17 cellular contexts compared by ENCODE assay signal in genomic region chr14:70152704-70153103, GRCh38. TPM values are rescaled to one million over a fixed set of nuclear protein-coding genes. Genes with fewer than 3 reads are reported as not detected.
A peak's percentile ranks its signal among the peaks of the same experiment; 100 is the strongest.
DNase-seq lines count a peak whose midpoint lies in the region; ATAC-seq and TF ChIP-seq lines count a peak whose summit lies in the region.
"Had no signal": no experiment of that assay in that cellular context is flagged by ENCODE, and none has a peak within 500 bp of the region (broad histone marks: within the 10 kb centered on the region; RNA-seq: fewer than 3 reads in every experiment).

No MANE protein-coding gene starts in this region.

- H3K4me3 ChIP-seq in lower lobe of right lung: no peak overlapping the region

- peaks cover 4% of the 10 kb centered on the region for H3K27me3 ChIP-seq in lower lobe of right lung (ENCODE audit: low read depth)

- no peaks in the 10 kb centered on the region for H3K9me3 ChIP-seq in lower lobe of right lung

- no peaks in the 10 kb centered on the region for H3K4me1 Mint-ChIP-seq in stimulated activated effector memory CD8-positive, alpha-beta T cell treated with anti-CD3 and anti-CD28 coated beads, Interleukin-12 subunit alpha, Interleukin-12 subunit beta, amount 100 ng/mL, for 72 hours
- H3K4me1 Mint-ChIP-seq: T-cell had no signal

- H3K27ac Mint-ChIP-seq in stimulated activated effector memory CD8-positive, alpha-beta T cell treated with anti-CD3 and anti-CD28 coated beads, Interleukin-12 subunit alpha, Interleukin-12 subunit beta, amount 100 ng/mL, for 72 hours: no peak overlapping the region
- H3K27ac Mint-ChIP-seq: CD4-positive, CD25-positive, alpha-beta regulatory T cell; T-cell had no signal

- no peak overlapping the region for H3K27ac ChIP-seq in lower lobe of right lung

- H3K36me3 ChIP-seq in lower lobe of right lung: no peaks in the 10 kb centered on the region

- H3K4me3 Mint-ChIP-seq in stimulated activated effector memory CD8-positive, alpha-beta T cell treated with anti-CD3 and anti-CD28 coated beads, Interleukin-12 subunit alpha, Interleukin-12 subunit beta, amount 100 ng/mL, for 72 hours: no peak overlapping the region
- H3K4me3 Mint-ChIP-seq: CD4-positive, CD25-positive, alpha-beta regulatory T cell; T-cell had no signal

- TF ChIP-seq CTCF in lower lobe of right lung (IDR thresholded peaks at IDR 0.05): no peak

- H3K36me3 Mint-ChIP-seq in stimulated activated effector memory CD8-positive, alpha-beta T cell treated with anti-CD3 and anti-CD28 coated beads, Interleukin-12 subunit alpha, Interleukin-12 subunit beta, amount 100 ng/mL, for 72 hours: no peaks in the 10 kb centered on the region
- H3K36me3 Mint-ChIP-seq: CD4-positive, CD25-positive, alpha-beta regulatory T cell; T-cell had no signal

- ATAC-seq in stimulated activated effector memory CD8-positive, alpha-beta T cell treated with anti-CD3 and anti-CD28 coated beads, Interleukin-12 subunit alpha, Interleukin-12 subunit beta, amount 100 ng/mL, for 72 hours: peak; percentile 17
- no peak for ATAC-seq in lower lobe of right lung
- ATAC-seq: T-cell had no signal

- peak; percentile 14 for DNase-seq in ELF-1 (ENCODE audit: low read depth, low spot score)
- peak; percentile 27 for DNase-seq in NCI-H146 treated with DMSO at 0.1 percent for 48 hours (lab: John Stamatoyannopoulos, UW; ENCODE audit: unreplicated experiment)
- DNase-seq in NCI-H82 treated with DMSO at 0.1 percent for 48 hours (lab: John Stamatoyannopoulos, UW; ENCODE audit: unreplicated experiment): peak; percentile 68
- no peak for DNase-seq in stimulated activated effector memory CD8-positive, alpha-beta T cell treated with anti-CD3 and anti-CD28 coated beads, Interleukin-12 subunit alpha, Interleukin-12 subunit beta, amount 100 ng/mL, for 72 hours (ENCODE audit: low spot score in 2 of 2)
- no peak for DNase-seq in lower lobe of right lung
- no peak for DNase-seq in NCI-H226
- DNase-seq in CD1c-positive myeloid dendritic cell (ENCODE audit: extremely low spot score): no peak
- DNase-seq: ACHN; AML-193; CD4-positive, CD25-positive, alpha-beta regulatory T cell; HCEC 1CT; NCI-H1436; NCI-H2107; NCI-H748 treated with DMSO at 0.1 percent for 48 hours; T-cell had no signal

- H3K4me1 ChIP-seq in lower lobe of right lung: no peaks in the 10 kb centered on the region

- intact Hi-C loops in lower lobe of right lung (cut with DNase I): no loop called here

- no peaks in the 10 kb centered on the region for H3K9me3 Mint-ChIP-seq in stimulated activated effector memory CD8-positive, alpha-beta T cell treated with anti-CD3 and anti-CD28 coated beads, Interleukin-12 subunit alpha, Interleukin-12 subunit beta, amount 100 ng/mL, for 72 hours
- H3K9me3 Mint-ChIP-seq: T-cell had no signal

RNA-seq across cellular contexts. Expression of gene SLC8A3, which starts 36.0 kb away (rescaled TPM):
- 1.9 TPM for total RNA-seq in lower lobe of right lung
- total RNA-seq: G401, SK-MEL-5 had no signal

Comparison
In these comparisons a context has a peak if more than half of its experiments do, and no peak if none do; other contexts are left out.
1. DNase-seq: peak in ELF-1 (single experiment), NCI-H146 treated with DMSO at 0.1 percent for 48 hours (single experiment) and NCI-H82 treated with DMSO at 0.1 percent for 48 hours (single experiment); none in stimulated activated effector memory CD8-positive, alpha-beta T cell treated with anti-CD3 and anti-CD28 coated beads, Interleukin-12 subunit alpha, Interleukin-12 subunit beta, amount 100 ng/mL, for 72 hours (0 of 2), lower lobe of right lung (single experiment), NCI-H226 (single experiment) and CD1c-positive myeloid dendritic cell (single experiment).